In genomic region chr11:113281052-113281725, GRCh38 we compare ENCODE assay signal across 30 cellular contexts.
"Had no signal": no experiment of that assay in that cellular context is flagged by ENCODE, and none has a peak within 500 bp of the region (broad histone marks: within the 10 kb centered on the region; RNA-seq: fewer than 3 reads in every experiment).

No MANE protein-coding gene starts in this region.

- H3K4me3 Mint-ChIP-seq: activated naive CD8-positive, alpha-beta T cell treated with anti-CD3 and anti-CD28 coated beads for 36 hours; activated T-cell treated with anti-CD3 and anti-CD28 coated beads, Interleukin-2, amount 50 U/mL, for 24 hours; naive B cell; nephron progenitor cell; T-helper 1 cell treated with Interleukin-12 subunit alpha and Interleukin-12 subunit beta and Interleukin-4 antibody, amounts not matched to agents 30 μg/mL and 1 μg/mL, for 36 hours had no signal

- H3K27me3 ChIP-seq: adrenal gland, body of pancreas, colonic mucosa, dorsolateral prefrontal cortex, heart right ventricle, left lung, right lobe of liver, tibial nerve had no signal

- H3K9me3 ChIP-seq: adrenal gland, body of pancreas, colonic mucosa, heart right ventricle, left lung, neutrophil, right lobe of liver, tibial nerve had no signal

- DNase-seq: activated CD4-positive, alpha-beta T cell treated with anti-CD3 and anti-CD28 coated beads for 48 hours; activated CD4-positive, alpha-beta T cell treated with anti-CD3 and anti-CD28 coated beads, Interleukin-2, amount 50 U/mL, for 48 hours; activated CD8-positive, alpha-beta memory T cell treated with anti-CD3 and anti-CD28 coated beads for 24 hours; activated CD8-positive, alpha-beta memory T cell treated with anti-CD3 and anti-CD28 coated beads, Interleukin-2, amount 50 U/mL, for 48 hours; activated gamma-delta T cell treated with Interleukin-2 at 50 U/mL for 16 hours; activated naive CD8-positive, alpha-beta T cell treated with anti-CD3 and anti-CD28 coated beads for 36 hours; activated T-cell treated with anti-CD3 and anti-CD28 coated beads, Interleukin-2, amount 50 U/mL, for 24 hours; aorta; body of pancreas; colonic mucosa; dorsolateral prefrontal cortex; effector memory CD4-positive, alpha-beta T cell; foreskin melanocyte; heart right ventricle; kidney glomerular epithelial cell; left lung; naive B cell; nephron progenitor cell; right lobe of liver; stimulated activated CD4-positive, alpha-beta T cell treated with anti-CD3 and anti-CD28 coated beads, Interleukin-2, amount 100 ng/mL, for 48 hours; stimulated activated naive CD4-positive, alpha-beta T cell treated with Interleukin-2 at 50 U/mL for 16 hours; SW 1271; T-helper 9 cell; WERI-Rb-1 had no signal

- H3K27ac ChIP-seq: adrenal gland, body of pancreas, colonic mucosa, dorsolateral prefrontal cortex, heart right ventricle, left lung, neutrophil, right lobe of liver, tibial nerve, WERI-Rb-1 had no signal

- H3K27ac Mint-ChIP-seq: activated naive CD8-positive, alpha-beta T cell treated with anti-CD3 and anti-CD28 coated beads for 36 hours; activated T-cell treated with anti-CD3 and anti-CD28 coated beads, Interleukin-2, amount 50 U/mL, for 24 hours; naive B cell; nephron progenitor cell; T-helper 1 cell treated with Interleukin-12 subunit alpha and Interleukin-12 subunit beta and Interleukin-4 antibody, amounts not matched to agents 30 μg/mL and 1 μg/mL, for 36 hours had no signal

- H3K4me3 ChIP-seq: adrenal gland, body of pancreas, colonic mucosa, dorsolateral prefrontal cortex, heart right ventricle, left lung, lung, right lobe of liver, tibial nerve had no signal

- ATAC-seq: activated CD4-positive, CD25-positive, alpha-beta regulatory T cell treated with anti-CD3 and anti-CD28 coated beads, Interleukin-2, amount 50 U/mL, for 24 hours; body of pancreas; heart right ventricle; left lung; right lobe of liver had no signal

- H3K36me3 Mint-ChIP-seq: activated naive CD8-positive, alpha-beta T cell treated with anti-CD3 and anti-CD28 coated beads for 36 hours had no signal

- H3K36me3 ChIP-seq: adrenal gland, colonic mucosa, left lung, neutrophil, right lobe of liver, tibial nerve, WERI-Rb-1 had no signal

- H3K4me1 ChIP-seq: adrenal gland, body of pancreas, colonic mucosa, heart right ventricle, left lung, right lobe of liver, tibial nerve had no signal

- H3K4me1 Mint-ChIP-seq: activated naive CD8-positive, alpha-beta T cell treated with anti-CD3 and anti-CD28 coated beads for 36 hours; naive B cell had no signal

- H3K27me3 Mint-ChIP-seq: activated naive CD8-positive, alpha-beta T cell treated with anti-CD3 and anti-CD28 coated beads for 36 hours; activated T-cell treated with anti-CD3 and anti-CD28 coated beads, Interleukin-2, amount 50 U/mL, for 24 hours; naive B cell had no signal

- H3K9me3 Mint-ChIP-seq: activated naive CD8-positive, alpha-beta T cell treated with anti-CD3 and anti-CD28 coated beads for 36 hours; activated T-cell treated with anti-CD3 and anti-CD28 coated beads, Interleukin-2, amount 50 U/mL, for 24 hours; naive B cell; nephron progenitor cell; T-helper 1 cell treated with Interleukin-12 subunit alpha and Interleukin-12 subunit beta and Interleukin-4 antibody, amounts not matched to agents 30 μg/mL and 1 μg/mL, for 36 hours had no signal
